Comparison of ENCODE assay signal across 14 cellular contexts in genomic region chr4:78652282-78652876, GRCh38.
DNase-seq lines count a peak whose midpoint lies in the region; ATAC-seq, FAIRE-seq and TF ChIP-seq lines count a peak whose summit lies in the region.
"Had no signal": no experiment of that assay in that cellular context is flagged by ENCODE, and none has a peak within 500 bp of the region (broad histone marks: within the 10 kb centered on the region; RNA-seq: fewer than 3 reads in every experiment).

No MANE protein-coding gene starts in this region.

- H3K9ac ChIP-seq in astrocyte (ENCODE audit: low read length): no peak overlapping the region

- H3K27ac ChIP-seq in astrocyte (ENCODE audit: low read depth, low read length): no peak overlapping the region
- H3K27ac ChIP-seq: adrenal gland, SJCRH30, testis had no signal

- no peaks in the 10 kb centered on the region for H3K27me3 ChIP-seq in astrocyte (ENCODE audit: insufficient read depth, low read length)
- H3K27me3 ChIP-seq: adrenal gland, SJCRH30, testis had no signal

- FAIRE-seq in GM19239 (lab: Jason Lieb, UNC): peak; percentile 49
- no peak for FAIRE-seq in astrocyte (lab: Jason Lieb, UNC)

- no peak overlapping the region for H2AFZ ChIP-seq in astrocyte (ENCODE audit: low read depth, low read length)

- intact Hi-C loops in posterior vena cava (cut with DNase I): no loop called here

- no peaks in the 10 kb centered on the region for H3K27me3 Mint-ChIP-seq in astrocyte (ENCODE audit: low read depth, unreplicated experiment)

- H3K36me3 ChIP-seq in astrocyte (ENCODE audit: insufficient read depth, low read length): no peaks in the 10 kb centered on the region
- H3K36me3 ChIP-seq: adrenal gland, SJCRH30 had no signal

- H3K9me3 Mint-ChIP-seq in astrocyte (ENCODE audit: unreplicated experiment): no peaks in the 10 kb centered on the region

- no peaks in the 10 kb centered on the region for H3K9me3 ChIP-seq in astrocyte (ENCODE audit: insufficient read depth, low read depth, low read length)
- H3K9me3 ChIP-seq: adrenal gland, SJCRH30, testis had no signal

- no peaks in the 10 kb centered on the region for H3K36me3 Mint-ChIP-seq in astrocyte (ENCODE audit: low read depth, unreplicated experiment)
- H3K36me3 Mint-ChIP-seq: CD4-positive, CD25-positive, alpha-beta regulatory T cell had no signal

- peaks cover 31% of the 10 kb centered on the region for H3K4me1 Mint-ChIP-seq in astrocyte (ENCODE audit: low read depth, unreplicated experiment)

- no peak overlapping the region for H3K4me3 Mint-ChIP-seq in astrocyte (ENCODE audit: unreplicated experiment)

- no peaks in the 10 kb centered on the region for H4K20me1 ChIP-seq in astrocyte (ENCODE audit: insufficient read depth, low read length)

- H3K4me1 ChIP-seq in astrocyte (ENCODE audit: insufficient read depth, low read length): peaks cover 13% of the 10 kb centered on the region
- H3K4me1 ChIP-seq: SJCRH30, testis had no signal

- no peak overlapping the region for H3K27ac Mint-ChIP-seq in astrocyte (ENCODE audit: unreplicated experiment)
- H3K27ac Mint-ChIP-seq: CD4-positive, CD25-positive, alpha-beta regulatory T cell had no signal

- DNase-seq in GM19239 (ENCODE audit: insufficient read length, low spot score): no peak
- DNase-seq in astrocyte (ENCODE audit: low read depth): peak; percentile 70
- DNase-seq in globus pallidus (ENCODE audit: low spot score): peak; percentile 92
- peak; percentile 45 for DNase-seq in occipital lobe (lab: John Stamatoyannopoulos, UW)
- DNase-seq in KBM-7: no peak
- no peak for DNase-seq in posterior vena cava (ENCODE audit: low spot score)
- no peak for DNase-seq in SKM-1 treated with dmso at 0.1 percent for 144 hours (lab: John Stamatoyannopoulos, UW; ENCODE audit: unreplicated experiment)
- DNase-seq: activated CD4-positive, alpha-beta T cell treated with anti-CD3 and anti-CD28 coated beads, Interleukin-2, amount 50 U/mL, for 4 hours; CD4-positive, CD25-positive, alpha-beta regulatory T cell; SJCRH30; stimulated activated CD4-positive, alpha-beta T cell treated with anti-CD3 and anti-CD28 coated beads, Interleukin-2, amount 100 ng/mL, for 24 hours; testis had no signal

- TF ChIP-seq CTCF in astrocyte (IDR thresholded peaks at IDR 0.05; ENCODE audit: insufficient read depth, low read depth, low read length): no peak

- H3K79me2 ChIP-seq in astrocyte (ENCODE audit: insufficient read depth, low read length): no peaks in the 10 kb centered on the region

- in situ Hi-C loops in KBM-7 (cut with MboI; ENCODE audit: low pct_unique_long_range_greater_than_20kb, low sequenced_read_pairs): no loop called here

- no peak overlapping the region for H3K4me2 ChIP-seq in astrocyte (ENCODE audit: low read length)

- ATAC-seq in GM21723 (IDR thresholded peaks at IDR 0.05; ENCODE audit: unreplicated experiment): no peak

- no peak overlapping the region for H3K4me3 ChIP-seq in astrocyte (ENCODE audit: insufficient read depth, low read depth, low read length)
- H3K4me3 ChIP-seq: adrenal gland, SJCRH30, testis had no signal

Comparison
In these comparisons a context has a peak if more than half of its experiments do, and no peak if none do; other contexts are left out.
1. DNase-seq: peak in astrocyte (single experiment), globus pallidus (single experiment) and occipital lobe (single experiment); none in GM19239 (single experiment), KBM-7 (single experiment), posterior vena cava (single experiment) and SKM-1 treated with dmso at 0.1 percent for 144 hours (single experiment).